Comparison of ENCODE assay signal across 1 cellular context in genomic region chr21:20258542-20258941, GRCh38.
A peak's percentile ranks its signal among the peaks of the same experiment; 100 is the strongest.
TF ChIP-seq lines count a peak whose summit lies in the region.

No MANE protein-coding gene starts in this region.

TF ChIP-seq in K562, 482 proteins besides CTCF, POLR2A, EP300 and RAD21 (continued from another document and continues in another):
- TF ChIP-seq ZNF655 (CRISPR knock-in tag; IDR thresholded peaks at IDR 0.05) (no peak), NFRKB (IDR thresholded peaks at IDR 0.05; ENCODE audit: low read depth) (0 out of 2 replicates have a peak, but pooled peaks have one; percentile 13), ZNF609 (CRISPR knock-in tag; IDR thresholded peaks at IDR 0.05; ENCODE audit: borderline replicate concordance) (no peak), TAF7 (tag; IDR thresholded peaks at IDR 0.05) (no peak), SMARCC2 (IDR thresholded peaks at IDR 0.05; ENCODE audit: low read depth) (peak; percentile 74), SMARCE1 (IDR thresholded peaks at IDR 0.05) (peak; percentile 90), MEIS2 (IDR thresholded peaks at IDR 0.05; ENCODE audit: partially characterized antibody) (peak; percentile 67), ZBTB1 (CRISPR knock-in tag; IDR thresholded peaks at IDR 0.05; ENCODE audit: borderline replicate concordance, low read depth) (no peak), ZKSCAN8 (CRISPR knock-in tag; IDR thresholded peaks at IDR 0.05) (0 out of 2 replicates have a peak, but pooled peaks have one; percentile 26), HDAC6 (IDR thresholded peaks at IDR 0.05; ENCODE audit: low read depth, low read length) (no peak), SOX6 (IDR thresholded peaks at IDR 0.05) (peak; percentile 79), ARID3B (CRISPR knock-in tag; IDR thresholded peaks at IDR 0.05; ENCODE audit: borderline replicate concordance) (no peak), ZNF253 (CRISPR knock-in tag; conservative IDR thresholded peaks at IDR 0.05) (no peak), MEF2D (tag; conservative IDR thresholded peaks at IDR 0.05; ENCODE audit: low read depth) (no peak), ZNF512 (tag; IDR thresholded peaks at IDR 0.05) (no peak), MTA3 (IDR thresholded peaks at IDR 0.05; ENCODE audit: borderline replicate concordance) (0 out of 2 replicates have a peak, but pooled peaks have one; percentile 24), HEY1 (CRISPR knock-in tag; IDR thresholded peaks at IDR 0.05; ENCODE audit: borderline replicate concordance) (no peak), ID3 (CRISPR knock-in tag; IDR thresholded peaks at IDR 0.05) (no peak), ID3 (tag; IDR thresholded peaks at IDR 0.05) (no peak), ATF6 (CRISPR knock-in tag; IDR thresholded peaks at IDR 0.05) (no peak), KDM5B (IDR thresholded peaks at IDR 0.05; ENCODE audit: insufficient replicate concordance, low read depth, low read length) (no peak), PTRF (tag; IDR thresholded peaks at IDR 0.05) (no peak), ZNF780A (CRISPR knock-in tag; IDR thresholded peaks at IDR 0.05) (no peak), MGA (IDR thresholded peaks at IDR 0.05) (no peak), PATZ1 (CRISPR knock-in tag; IDR thresholded peaks at IDR 0.05; ENCODE audit: borderline replicate concordance) (no peak), LCOR (CRISPR knock-in tag; IDR thresholded peaks at IDR 0.05) (no peak), RAD51 (IDR thresholded peaks at IDR 0.05; ENCODE audit: borderline replicate concordance, low read depth) (peak; percentile 23; the same call in 1 of the 2 replicates)
